ENCODE assay signal across 28 cellular contexts in genomic region chrX:38704146-38704882, GRCh38.
DNase-seq lines count a peak whose midpoint lies in the region; ATAC-seq, FAIRE-seq and TF ChIP-seq lines count a peak whose summit lies in the region.
"Had no signal": no experiment of that assay in that cellular context is flagged by ENCODE, and none has a peak within 500 bp of the region (broad histone marks: within the 10 kb centered on the region; RNA-seq: fewer than 3 reads in every experiment).

No MANE protein-coding gene starts in this region.

- H3K27me3 Mint-ChIP-seq in activated CD8-positive, alpha-beta T cell treated with anti-CD3 and anti-CD28 coated beads for 36 hours, result peaks cover 7% of the 10 kb centered on the region
- peaks cover 3% of the 10 kb centered on the region for H3K27me3 Mint-ChIP-seq in activated CD8-positive, alpha-beta T cell treated with anti-CD3 and anti-CD28 coated beads, Interleukin-2, amount 10 ng/mL, durations not matched to agents 7 days and 5 days (ENCODE audit: low read depth)
- no peaks in the 10 kb centered on the region for H3K27me3 Mint-ChIP-seq in T-helper 1 cell treated with Interleukin-12 subunit alpha and Interleukin-12 subunit beta and Interleukin-4 antibody, amounts not matched to agents 30 μg/mL and 1 μg/mL, for 36 hours (ENCODE audit: low read depth)
- H3K27me3 Mint-ChIP-seq: dendritic cell treated with granulocyte-macrophage colony-stimulating factor and Interleukin-4, amounts not matched to agents 40 ng/mL and 50 ng/mL, for 4 days; stimulated activated memory B cell treated with anti-CD40 and anti-IgM and Interleukin-4, amounts not matched to agents 10 μg/mL and 1 μg/mL and 100 μg/mL, for 72 hours had no signal

- peak; percentile 45 for FAIRE-seq in islet of Langerhans (lab: Jason Lieb, UNC)
- FAIRE-seq: HepG2, TTC549 had no signal

- H3K36me3 ChIP-seq in MM.1S (replicated peaks; ENCODE audit: insufficient read depth, low read length), result no peaks in the 10 kb centered on the region
- H3K36me3 ChIP-seq: BE2C, left lung, neural progenitor cell, pancreas, suprapubic skin had no signal

- no peak for TF ChIP-seq CTCF in activated CD8-positive, alpha-beta T cell treated with anti-CD3 and anti-CD28 coated beads for 36 hours (IDR thresholded peaks at IDR 0.05)
- TF ChIP-seq CTCF in MM.1S (IDR thresholded peaks at IDR 0.05; ENCODE audit: low read length), result no peak

- DNase-seq in activated CD8-positive, alpha-beta T cell treated with anti-CD3 and anti-CD28 coated beads for 36 hours, result no peak
- no peak for DNase-seq in activated CD8-positive, alpha-beta T cell treated with anti-CD3 and anti-CD28 coated beads, Interleukin-2, amount 10 ng/mL, durations not matched to agents 7 days and 5 days
- DNase-seq in MM.1S (no peak), AG20443 (ENCODE audit: low spot score) (no peak)
- no peak for DNase-seq in stimulated activated CD4-positive, alpha-beta T cell treated with anti-CD3 and anti-CD28 coated beads, Interleukin-15, amount 100 ng/mL, for 24 hours
- DNase-seq: ACHN; activated CD4-positive, CD25-positive, alpha-beta regulatory T cell; BE2C; central memory CD4-positive, alpha-beta T cell; EL; GOT3; islet precursor cell; left lung; mesenchymal stem cell; NCI-H1436 treated with DMSO at 0.1 percent for 48 hours; NCI-H345; NCI-H748 treated with DMSO at 0.1 percent for 48 hours; pancreas had no signal

- H3K4me3 Mint-ChIP-seq in activated CD8-positive, alpha-beta T cell treated with anti-CD3 and anti-CD28 coated beads for 36 hours, result no peak overlapping the region
- H3K4me3 Mint-ChIP-seq in activated CD8-positive, alpha-beta T cell treated with anti-CD3 and anti-CD28 coated beads, Interleukin-2, amount 10 ng/mL, durations not matched to agents 7 days and 5 days, result no peak overlapping the region
- H3K4me3 Mint-ChIP-seq in T-helper 1 cell treated with Interleukin-12 subunit alpha and Interleukin-12 subunit beta and Interleukin-4 antibody, amounts not matched to agents 30 μg/mL and 1 μg/mL, for 36 hours, result no peak overlapping the region
- H3K4me3 Mint-ChIP-seq: dendritic cell treated with granulocyte-macrophage colony-stimulating factor and Interleukin-4, amounts not matched to agents 40 ng/mL and 50 ng/mL, for 4 days; neural progenitor cell; stimulated activated memory B cell treated with anti-CD40 and anti-IgM and Interleukin-4, amounts not matched to agents 10 μg/mL and 1 μg/mL and 100 μg/mL, for 72 hours had no signal

- H3K27ac Mint-ChIP-seq in activated CD8-positive, alpha-beta T cell treated with anti-CD3 and anti-CD28 coated beads for 36 hours, result no peak overlapping the region
- no peak overlapping the region for H3K27ac Mint-ChIP-seq in activated CD8-positive, alpha-beta T cell treated with anti-CD3 and anti-CD28 coated beads, Interleukin-2, amount 10 ng/mL, durations not matched to agents 7 days and 5 days
- H3K27ac Mint-ChIP-seq in T-helper 1 cell treated with Interleukin-12 subunit alpha and Interleukin-12 subunit beta and Interleukin-4 antibody, amounts not matched to agents 30 μg/mL and 1 μg/mL, for 36 hours, result peak overlapping the region; percentile 11
- H3K27ac Mint-ChIP-seq: dendritic cell treated with granulocyte-macrophage colony-stimulating factor and Interleukin-4, amounts not matched to agents 40 ng/mL and 50 ng/mL, for 4 days; neural progenitor cell; stimulated activated memory B cell treated with anti-CD40 and anti-IgM and Interleukin-4, amounts not matched to agents 10 μg/mL and 1 μg/mL and 100 μg/mL, for 72 hours had no signal

- H3K27ac ChIP-seq in MM.1S (ENCODE audit: low read length), result no peak overlapping the region
- H3K27ac ChIP-seq: left lung, neural progenitor cell, pancreas, SK-N-MC, suprapubic skin had no signal

- H3K4me1 ChIP-seq in MM.1S (ENCODE audit: low read length), result peaks cover 16% of the 10 kb centered on the region
- H3K4me1 ChIP-seq: BE2C, left lung, neural progenitor cell, pancreas, suprapubic skin had no signal

- no peak overlapping the region for H3K9ac ChIP-seq in MM.1S (ENCODE audit: low read length)
- H3K9ac ChIP-seq: neural progenitor cell had no signal

- no peaks in the 10 kb centered on the region for H3K9me3 Mint-ChIP-seq in activated CD8-positive, alpha-beta T cell treated with anti-CD3 and anti-CD28 coated beads for 36 hours
- no peaks in the 10 kb centered on the region for H3K9me3 Mint-ChIP-seq in activated CD8-positive, alpha-beta T cell treated with anti-CD3 and anti-CD28 coated beads, Interleukin-2, amount 10 ng/mL, durations not matched to agents 7 days and 5 days (ENCODE audit: insufficient read depth)
- no peaks in the 10 kb centered on the region for H3K9me3 Mint-ChIP-seq in T-helper 1 cell treated with Interleukin-12 subunit alpha and Interleukin-12 subunit beta and Interleukin-4 antibody, amounts not matched to agents 30 μg/mL and 1 μg/mL, for 36 hours
- H3K9me3 Mint-ChIP-seq: dendritic cell treated with granulocyte-macrophage colony-stimulating factor and Interleukin-4, amounts not matched to agents 40 ng/mL and 50 ng/mL, for 4 days; neural progenitor cell; stimulated activated memory B cell treated with anti-CD40 and anti-IgM and Interleukin-4, amounts not matched to agents 10 μg/mL and 1 μg/mL and 100 μg/mL, for 72 hours had no signal

- H3K4me1 Mint-ChIP-seq in activated CD8-positive, alpha-beta T cell treated with anti-CD3 and anti-CD28 coated beads for 36 hours (ENCODE audit: low read depth), result peaks cover 2% of the 10 kb centered on the region
- peaks cover 15% of the 10 kb centered on the region for H3K4me1 Mint-ChIP-seq in activated CD8-positive, alpha-beta T cell treated with anti-CD3 and anti-CD28 coated beads, Interleukin-2, amount 10 ng/mL, durations not matched to agents 7 days and 5 days (ENCODE audit: low read depth)
- peaks cover 4% of the 10 kb centered on the region for H3K4me1 Mint-ChIP-seq in T-helper 1 cell treated with Interleukin-12 subunit alpha and Interleukin-12 subunit beta and Interleukin-4 antibody, amounts not matched to agents 30 μg/mL and 1 μg/mL, for 36 hours (ENCODE audit: low read depth)
- H3K4me1 Mint-ChIP-seq: stimulated activated memory B cell treated with anti-CD40 and anti-IgM and Interleukin-4, amounts not matched to agents 10 μg/mL and 1 μg/mL and 100 μg/mL, for 72 hours had no signal

- no peaks in the 10 kb centered on the region for H4K20me1 ChIP-seq in MM.1S (ENCODE audit: insufficient read depth, low read length)

- no peaks in the 10 kb centered on the region for H3K9me2 ChIP-seq in MM.1S (replicated peaks; ENCODE audit: insufficient read depth, low read length)

- peak overlapping the region; percentile 27; the same call in 1 of the 2 replicates for H3K4me2 ChIP-seq in MM.1S (ENCODE audit: low read depth, low read length)
- H3K4me2 ChIP-seq: neural progenitor cell had no signal

- no peak overlapping the region for H3K4me3 ChIP-seq in MM.1S (ENCODE audit: low read length)
- H3K4me3 ChIP-seq: left lung, neural progenitor cell, pancreas, SK-N-MC, suprapubic skin had no signal

- no peaks in the 10 kb centered on the region for H3K9me3 ChIP-seq in MM.1S (replicated peaks; ENCODE audit: insufficient read depth, low read length)
- H3K9me3 ChIP-seq: BE2C, left lung, pancreas, suprapubic skin had no signal

- no peaks in the 10 kb centered on the region for H3F3A ChIP-seq in MM.1S (ENCODE audit: insufficient read depth, low read length)

- POLR2A ChIA-PET in activated CD8-positive, alpha-beta T cell treated with anti-CD3 and anti-CD28 coated beads for 36 hours (lab: Charles Lee), result no interaction called here
- POLR2A ChIA-PET in activated CD8-positive, alpha-beta T cell treated with anti-CD3 and anti-CD28 coated beads, Interleukin-2, amount 10 ng/mL, durations not matched to agents 7 days and 5 days (lab: Charles Lee), result no interaction called here

- intact Hi-C loops in activated CD8-positive, alpha-beta T cell treated with anti-CD3 and anti-CD28 coated beads for 36 hours (cut with micrococcal nuclease), result no loop called here

- no peaks in the 10 kb centered on the region for H3K27me3 ChIP-seq in MM.1S (replicated peaks; ENCODE audit: insufficient read depth, low read length)
- H3K27me3 ChIP-seq: BE2C, left lung, neural progenitor cell, suprapubic skin had no signal

- no peak overlapping the region for H2AFZ ChIP-seq in MM.1S (ENCODE audit: low read length)
- H2AFZ ChIP-seq: neural progenitor cell had no signal

- CTCF ChIA-PET in activated CD8-positive, alpha-beta T cell treated with anti-CD3 and anti-CD28 coated beads for 36 hours (lab: Charles Lee), result interaction anchor here (0.8 kb wide), 1 partner anchor 448 kb away, joined by 5 read pairs; no protein-coding TSS in a partner anchor
- CTCF ChIA-PET in activated CD8-positive, alpha-beta T cell treated with anti-CD3 and anti-CD28 coated beads, Interleukin-2, amount 10 ng/mL, durations not matched to agents 7 days and 5 days (lab: Charles Lee), result no interaction called here

- H3K79me2 ChIP-seq in MM.1S (ENCODE audit: low read length), result no peaks in the 10 kb centered on the region

- ATAC-seq in activated CD8-positive, alpha-beta T cell treated with anti-CD3 and anti-CD28 coated beads for 36 hours, result peak; percentile 81
- no peak for ATAC-seq in activated CD8-positive, alpha-beta T cell treated with anti-CD3 and anti-CD28 coated beads, Interleukin-2, amount 10 ng/mL, durations not matched to agents 7 days and 5 days
- ATAC-seq: esophagus mucosa; HepG2; left lung; pancreas; stimulated activated memory B cell treated with anti-CD40 and anti-IgM and Interleukin-4, amounts not matched to agents 10 μg/mL and 1 μg/mL and 100 μg/mL, for 72 hours had no signal

- no peaks in the 10 kb centered on the region for H3K36me3 Mint-ChIP-seq in activated CD8-positive, alpha-beta T cell treated with anti-CD3 and anti-CD28 coated beads for 36 hours (ENCODE audit: low read depth)
- H3K36me3 Mint-ChIP-seq in activated CD8-positive, alpha-beta T cell treated with anti-CD3 and anti-CD28 coated beads, Interleukin-2, amount 10 ng/mL, durations not matched to agents 7 days and 5 days (ENCODE audit: low read depth), result no peaks in the 10 kb centered on the region
- no peaks in the 10 kb centered on the region for H3K36me3 Mint-ChIP-seq in T-helper 1 cell treated with Interleukin-12 subunit alpha and Interleukin-12 subunit beta and Interleukin-4 antibody, amounts not matched to agents 30 μg/mL and 1 μg/mL, for 36 hours (ENCODE audit: low read depth)
- H3K36me3 Mint-ChIP-seq: neural progenitor cell; stimulated activated memory B cell treated with anti-CD40 and anti-IgM and Interleukin-4, amounts not matched to agents 10 μg/mL and 1 μg/mL and 100 μg/mL, for 72 hours had no signal
